Comparison of ENCODE assay signal across 1 cellular context in the genomic region with DNA sequence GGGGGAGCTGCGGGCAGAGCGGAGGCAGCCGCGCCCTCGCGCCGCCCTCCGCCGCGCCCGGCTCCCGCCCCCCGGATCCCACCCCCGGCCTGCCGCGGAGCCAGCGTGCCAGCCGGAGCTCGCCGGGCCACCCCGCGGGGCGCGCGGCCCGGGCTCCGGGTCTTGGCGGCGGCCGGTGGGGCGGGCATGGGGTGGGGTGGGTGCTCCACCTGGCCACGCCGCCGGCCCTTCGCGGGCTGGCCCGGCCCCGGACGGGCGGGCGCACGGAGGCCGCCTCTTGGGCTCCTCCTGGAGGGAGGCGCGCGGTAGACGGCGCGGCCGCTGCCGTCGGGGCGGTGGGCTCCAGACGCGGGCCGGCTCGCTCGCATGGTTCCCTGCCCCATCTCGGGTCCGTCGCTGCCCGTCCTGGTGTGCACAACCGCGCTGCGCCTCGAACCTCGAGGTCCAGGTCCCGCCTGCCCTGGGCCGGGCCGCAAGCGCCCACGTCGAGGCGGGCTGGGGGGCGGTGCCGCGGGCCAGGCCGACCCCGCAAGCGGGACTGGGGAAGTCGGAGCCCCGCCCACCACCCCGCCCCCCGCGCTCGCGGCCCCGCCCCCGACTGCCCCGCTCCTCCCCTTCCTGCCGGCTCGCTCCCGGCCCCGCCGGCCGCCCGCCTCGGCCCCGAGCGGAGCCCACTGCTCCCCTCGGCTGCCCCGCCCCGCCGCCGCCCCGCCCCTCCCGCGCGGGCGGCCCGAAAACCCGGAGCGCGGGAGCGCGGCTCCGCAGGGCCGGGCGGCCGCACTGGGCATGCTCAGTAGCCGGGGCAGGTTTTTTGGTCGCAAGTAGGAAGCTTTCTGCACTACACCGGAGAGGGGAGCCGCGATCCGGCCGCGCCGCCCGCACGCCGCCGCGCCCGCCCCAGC.
A peak's percentile ranks its signal among the peaks of the same experiment; 100 is the strongest.
TF ChIP-seq lines count a peak whose summit lies in the region.

A gene with protein sequence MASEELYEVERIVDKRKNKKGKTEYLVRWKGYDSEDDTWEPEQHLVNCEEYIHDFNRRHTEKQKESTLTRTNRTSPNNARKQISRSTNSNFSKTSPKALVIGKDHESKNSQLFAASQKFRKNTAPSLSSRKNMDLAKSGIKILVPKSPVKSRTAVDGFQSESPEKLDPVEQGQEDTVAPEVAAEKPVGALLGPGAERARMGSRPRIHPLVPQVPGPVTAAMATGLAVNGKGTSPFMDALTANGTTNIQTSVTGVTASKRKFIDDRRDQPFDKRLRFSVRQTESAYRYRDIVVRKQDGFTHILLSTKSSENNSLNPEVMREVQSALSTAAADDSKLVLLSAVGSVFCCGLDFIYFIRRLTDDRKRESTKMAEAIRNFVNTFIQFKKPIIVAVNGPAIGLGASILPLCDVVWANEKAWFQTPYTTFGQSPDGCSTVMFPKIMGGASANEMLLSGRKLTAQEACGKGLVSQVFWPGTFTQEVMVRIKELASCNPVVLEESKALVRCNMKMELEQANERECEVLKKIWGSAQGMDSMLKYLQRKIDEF (plus strand): TSS at position 814 of the 902 bp plus-strand sequence. CDS start 380 bp downstream, outside the sequence.

TF ChIP-seq in HepG2, 621 proteins besides CTCF, POLR2A, EP300 and RAD21 (continued from another document and continues in another):
- TF ChIP-seq, protein P1, sequence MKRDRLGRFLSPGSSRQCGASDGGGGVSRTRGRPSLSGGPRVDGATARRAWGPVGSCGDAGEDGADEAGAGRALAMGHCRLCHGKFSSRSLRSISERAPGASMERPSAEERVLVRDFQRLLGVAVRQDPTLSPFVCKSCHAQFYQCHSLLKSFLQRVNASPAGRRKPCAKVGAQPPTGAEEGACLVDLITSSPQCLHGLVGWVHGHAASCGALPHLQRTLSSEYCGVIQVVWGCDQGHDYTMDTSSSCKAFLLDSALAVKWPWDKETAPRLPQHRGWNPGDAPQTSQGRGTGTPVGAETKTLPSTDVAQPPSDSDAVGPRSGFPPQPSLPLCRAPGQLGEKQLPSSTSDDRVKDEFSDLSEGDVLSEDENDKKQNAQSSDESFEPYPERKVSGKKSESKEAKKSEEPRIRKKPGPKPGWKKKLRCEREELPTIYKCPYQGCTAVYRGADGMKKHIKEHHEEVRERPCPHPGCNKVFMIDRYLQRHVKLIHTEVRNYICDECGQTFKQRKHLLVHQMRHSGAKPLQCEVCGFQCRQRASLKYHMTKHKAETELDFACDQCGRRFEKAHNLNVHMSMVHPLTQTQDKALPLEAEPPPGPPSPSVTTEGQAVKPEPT (CRISPR knock-in tag; IDR thresholded peaks at IDR 0.05; ENCODE audit: low read depth): no peak
- TF ChIP-seq ARNTL (CRISPR knock-in tag; IDR thresholded peaks at IDR 0.05): no peak
- no peak for TF ChIP-seq MIXL1 (CRISPR knock-in tag; IDR thresholded peaks at IDR 0.05)
- peak; percentile 44; the same call in 1 of the 2 replicates for TF ChIP-seq TGIF2 (CRISPR knock-in tag; IDR thresholded peaks at IDR 0.05)
- TF ChIP-seq BORCS8-MEF2B (CRISPR knock-in tag; IDR thresholded peaks at IDR 0.05): 0 out of 2 replicates have a peak, but pooled peaks have one; percentile 38
- no peak for TF ChIP-seq ZNF101 (CRISPR knock-in tag; IDR thresholded peaks at IDR 0.05; ENCODE audit: borderline replicate concordance, low read depth)
- no peak for TF ChIP-seq ZBTB8A (CRISPR knock-in tag; IDR thresholded peaks at IDR 0.05; ENCODE audit: borderline replicate concordance, low read depth)
- TF ChIP-seq MED8 (CRISPR knock-in tag; IDR thresholded peaks at IDR 0.05; ENCODE audit: insufficient replicate concordance): no peak
- TF ChIP-seq MTF1 (CRISPR knock-in tag; IDR thresholded peaks at IDR 0.05): no peak
- TF ChIP-seq ZBTB21 (CRISPR knock-in tag; IDR thresholded peaks at IDR 0.05): no peak
- TF ChIP-seq, protein P2, sequence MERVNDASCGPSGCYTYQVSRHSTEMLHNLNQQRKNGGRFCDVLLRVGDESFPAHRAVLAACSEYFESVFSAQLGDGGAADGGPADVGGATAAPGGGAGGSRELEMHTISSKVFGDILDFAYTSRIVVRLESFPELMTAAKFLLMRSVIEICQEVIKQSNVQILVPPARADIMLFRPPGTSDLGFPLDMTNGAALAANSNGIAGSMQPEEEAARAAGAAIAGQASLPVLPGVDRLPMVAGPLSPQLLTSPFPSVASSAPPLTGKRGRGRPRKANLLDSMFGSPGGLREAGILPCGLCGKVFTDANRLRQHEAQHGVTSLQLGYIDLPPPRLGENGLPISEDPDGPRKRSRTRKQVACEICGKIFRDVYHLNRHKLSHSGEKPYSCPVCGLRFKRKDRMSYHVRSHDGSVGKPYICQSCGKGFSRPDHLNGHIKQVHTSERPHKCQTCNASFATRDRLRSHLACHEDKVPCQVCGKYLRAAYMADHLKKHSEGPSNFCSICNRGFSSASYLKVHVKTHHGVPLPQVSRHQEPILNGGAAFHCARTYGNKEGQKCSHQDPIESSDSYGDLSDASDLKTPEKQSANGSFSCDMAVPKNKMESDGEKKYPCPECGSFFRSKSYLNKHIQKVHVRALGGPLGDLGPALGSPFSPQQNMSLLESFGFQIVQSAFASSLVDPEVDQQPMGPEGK (CRISPR knock-in tag; IDR thresholded peaks at IDR 0.05): 0 out of 2 replicates have a peak, but pooled peaks have one; percentile 39
- TF ChIP-seq PRDM15 (CRISPR knock-in tag; IDR thresholded peaks at IDR 0.05): peak; percentile 97
- TF ChIP-seq KMT2A (CRISPR knock-in tag; IDR thresholded peaks at IDR 0.05): peak; percentile 74
- no peak for TF ChIP-seq NR1H2 (CRISPR knock-in tag; IDR thresholded peaks at IDR 0.05; ENCODE audit: borderline replicate concordance, low read depth)
- TF ChIP-seq, protein P3, sequence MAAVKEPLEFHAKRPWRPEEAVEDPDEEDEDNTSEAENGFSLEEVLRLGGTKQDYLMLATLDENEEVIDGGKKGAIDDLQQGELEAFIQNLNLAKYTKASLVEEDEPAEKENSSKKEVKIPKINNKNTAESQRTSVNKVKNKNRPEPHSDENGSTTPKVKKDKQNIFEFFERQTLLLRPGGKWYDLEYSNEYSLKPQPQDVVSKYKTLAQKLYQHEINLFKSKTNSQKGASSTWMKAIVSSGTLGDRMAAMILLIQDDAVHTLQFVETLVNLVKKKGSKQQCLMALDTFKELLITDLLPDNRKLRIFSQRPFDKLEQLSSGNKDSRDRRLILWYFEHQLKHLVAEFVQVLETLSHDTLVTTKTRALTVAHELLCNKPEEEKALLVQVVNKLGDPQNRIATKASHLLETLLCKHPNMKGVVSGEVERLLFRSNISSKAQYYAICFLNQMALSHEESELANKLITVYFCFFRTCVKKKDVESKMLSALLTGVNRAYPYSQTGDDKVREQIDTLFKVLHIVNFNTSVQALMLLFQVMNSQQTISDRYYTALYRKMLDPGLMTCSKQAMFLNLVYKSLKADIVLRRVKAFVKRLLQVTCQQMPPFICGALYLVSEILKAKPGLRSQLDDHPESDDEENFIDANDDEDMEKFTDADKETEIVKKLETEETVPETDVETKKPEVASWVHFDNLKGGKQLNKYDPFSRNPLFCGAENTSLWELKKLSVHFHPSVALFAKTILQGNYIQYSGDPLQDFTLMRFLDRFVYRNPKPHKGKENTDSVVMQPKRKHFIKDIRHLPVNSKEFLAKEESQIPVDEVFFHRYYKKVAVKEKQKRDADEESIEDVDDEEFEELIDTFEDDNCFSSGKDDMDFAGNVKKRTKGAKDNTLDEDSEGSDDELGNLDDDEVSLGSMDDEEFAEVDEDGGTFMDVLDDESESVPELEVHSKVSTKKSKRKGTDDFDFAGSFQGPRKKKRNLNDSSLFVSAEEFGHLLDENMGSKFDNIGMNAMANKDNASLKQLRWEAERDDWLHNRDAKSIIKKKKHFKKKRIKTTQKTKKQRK (IDR thresholded peaks at IDR 0.05; ENCODE audit: low read length): no peak
- TF ChIP-seq, protein P4, sequence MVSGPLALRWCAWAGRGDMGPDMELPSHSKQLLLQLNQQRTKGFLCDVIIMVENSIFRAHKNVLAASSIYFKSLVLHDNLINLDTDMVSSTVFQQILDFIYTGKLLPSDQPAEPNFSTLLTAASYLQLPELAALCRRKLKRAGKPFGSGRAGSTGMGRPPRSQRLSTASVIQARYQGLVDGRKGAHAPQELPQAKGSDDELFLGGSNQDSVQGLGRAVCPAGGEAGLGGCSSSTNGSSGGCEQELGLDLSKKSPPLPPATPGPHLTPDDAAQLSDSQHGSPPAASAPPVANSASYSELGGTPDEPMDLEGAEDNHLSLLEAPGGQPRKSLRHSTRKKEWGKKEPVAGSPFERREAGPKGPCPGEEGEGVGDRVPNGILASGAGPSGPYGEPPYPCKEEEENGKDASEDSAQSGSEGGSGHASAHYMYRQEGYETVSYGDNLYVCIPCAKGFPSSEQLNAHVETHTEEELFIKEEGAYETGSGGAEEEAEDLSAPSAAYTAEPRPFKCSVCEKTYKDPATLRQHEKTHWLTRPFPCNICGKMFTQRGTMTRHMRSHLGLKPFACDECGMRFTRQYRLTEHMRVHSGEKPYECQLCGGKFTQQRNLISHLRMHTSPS (CRISPR knock-in tag; IDR thresholded peaks at IDR 0.05; ENCODE audit: low read depth): no peak
- no peak for TF ChIP-seq PBX2 (CRISPR knock-in tag; IDR thresholded peaks at IDR 0.05)
- peak; percentile 1; the same call in 1 of the 2 replicates for TF ChIP-seq ZNF740 (CRISPR knock-in tag; IDR thresholded peaks at IDR 0.05)
- TF ChIP-seq MAFF (IDR thresholded peaks at IDR 0.05; ENCODE audit: low read depth, low read length): no peak
- TF ChIP-seq, protein P5, sequence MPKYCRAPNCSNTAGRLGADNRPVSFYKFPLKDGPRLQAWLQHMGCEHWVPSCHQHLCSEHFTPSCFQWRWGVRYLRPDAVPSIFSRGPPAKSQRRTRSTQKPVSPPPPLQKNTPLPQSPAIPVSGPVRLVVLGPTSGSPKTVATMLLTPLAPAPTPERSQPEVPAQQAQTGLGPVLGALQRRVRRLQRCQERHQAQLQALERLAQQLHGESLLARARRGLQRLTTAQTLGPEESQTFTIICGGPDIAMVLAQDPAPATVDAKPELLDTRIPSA (CRISPR knock-in tag; IDR thresholded peaks at IDR 0.05; ENCODE audit: borderline replicate concordance): no peak
- peak; percentile 52; the same call in 1 of the 2 replicates for TF ChIP-seq GABPB1 (CRISPR knock-in tag; IDR thresholded peaks at IDR 0.05)
- TF ChIP-seq ZNF577 (CRISPR knock-in tag; IDR thresholded peaks at IDR 0.05; ENCODE audit: borderline replicate concordance, low read depth): no peak
- TF ChIP-seq TCF12 (IDR thresholded peaks at IDR 0.05): no peak
- peak; percentile 60; the same call in 1 of the 2 replicates for TF ChIP-seq TCF12 (CRISPR knock-in tag; IDR thresholded peaks at IDR 0.05)
- TF ChIP-seq, protein P6, sequence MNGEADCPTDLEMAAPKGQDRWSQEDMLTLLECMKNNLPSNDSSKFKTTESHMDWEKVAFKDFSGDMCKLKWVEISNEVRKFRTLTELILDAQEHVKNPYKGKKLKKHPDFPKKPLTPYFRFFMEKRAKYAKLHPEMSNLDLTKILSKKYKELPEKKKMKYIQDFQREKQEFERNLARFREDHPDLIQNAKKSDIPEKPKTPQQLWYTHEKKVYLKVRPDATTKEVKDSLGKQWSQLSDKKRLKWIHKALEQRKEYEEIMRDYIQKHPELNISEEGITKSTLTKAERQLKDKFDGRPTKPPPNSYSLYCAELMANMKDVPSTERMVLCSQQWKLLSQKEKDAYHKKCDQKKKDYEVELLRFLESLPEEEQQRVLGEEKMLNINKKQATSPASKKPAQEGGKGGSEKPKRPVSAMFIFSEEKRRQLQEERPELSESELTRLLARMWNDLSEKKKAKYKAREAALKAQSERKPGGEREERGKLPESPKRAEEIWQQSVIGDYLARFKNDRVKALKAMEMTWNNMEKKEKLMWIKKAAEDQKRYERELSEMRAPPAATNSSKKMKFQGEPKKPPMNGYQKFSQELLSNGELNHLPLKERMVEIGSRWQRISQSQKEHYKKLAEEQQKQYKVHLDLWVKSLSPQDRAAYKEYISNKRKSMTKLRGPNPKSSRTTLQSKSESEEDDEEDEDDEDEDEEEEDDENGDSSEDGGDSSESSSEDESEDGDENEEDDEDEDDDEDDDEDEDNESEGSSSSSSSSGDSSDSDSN (CRISPR knock-in tag; IDR thresholded peaks at IDR 0.05): peak; percentile 50; the same call in 1 of the 2 replicates
- TF ChIP-seq, protein P7, sequence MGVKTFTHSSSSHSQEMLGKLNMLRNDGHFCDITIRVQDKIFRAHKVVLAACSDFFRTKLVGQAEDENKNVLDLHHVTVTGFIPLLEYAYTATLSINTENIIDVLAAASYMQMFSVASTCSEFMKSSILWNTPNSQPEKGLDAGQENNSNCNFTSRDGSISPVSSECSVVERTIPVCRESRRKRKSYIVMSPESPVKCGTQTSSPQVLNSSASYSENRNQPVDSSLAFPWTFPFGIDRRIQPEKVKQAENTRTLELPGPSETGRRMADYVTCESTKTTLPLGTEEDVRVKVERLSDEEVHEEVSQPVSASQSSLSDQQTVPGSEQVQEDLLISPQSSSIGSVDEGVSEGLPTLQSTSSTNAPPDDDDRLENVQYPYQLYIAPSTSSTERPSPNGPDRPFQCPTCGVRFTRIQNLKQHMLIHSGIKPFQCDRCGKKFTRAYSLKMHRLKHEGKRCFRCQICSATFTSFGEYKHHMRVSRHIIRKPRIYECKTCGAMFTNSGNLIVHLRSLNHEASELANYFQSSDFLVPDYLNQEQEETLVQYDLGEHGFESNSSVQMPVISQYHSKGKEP (CRISPR knock-in tag; IDR thresholded peaks at IDR 0.05): no peak
- no peak for TF ChIP-seq ZNF432 (CRISPR knock-in tag; IDR thresholded peaks at IDR 0.05; ENCODE audit: borderline replicate concordance)
